In the genomic region with DNA sequence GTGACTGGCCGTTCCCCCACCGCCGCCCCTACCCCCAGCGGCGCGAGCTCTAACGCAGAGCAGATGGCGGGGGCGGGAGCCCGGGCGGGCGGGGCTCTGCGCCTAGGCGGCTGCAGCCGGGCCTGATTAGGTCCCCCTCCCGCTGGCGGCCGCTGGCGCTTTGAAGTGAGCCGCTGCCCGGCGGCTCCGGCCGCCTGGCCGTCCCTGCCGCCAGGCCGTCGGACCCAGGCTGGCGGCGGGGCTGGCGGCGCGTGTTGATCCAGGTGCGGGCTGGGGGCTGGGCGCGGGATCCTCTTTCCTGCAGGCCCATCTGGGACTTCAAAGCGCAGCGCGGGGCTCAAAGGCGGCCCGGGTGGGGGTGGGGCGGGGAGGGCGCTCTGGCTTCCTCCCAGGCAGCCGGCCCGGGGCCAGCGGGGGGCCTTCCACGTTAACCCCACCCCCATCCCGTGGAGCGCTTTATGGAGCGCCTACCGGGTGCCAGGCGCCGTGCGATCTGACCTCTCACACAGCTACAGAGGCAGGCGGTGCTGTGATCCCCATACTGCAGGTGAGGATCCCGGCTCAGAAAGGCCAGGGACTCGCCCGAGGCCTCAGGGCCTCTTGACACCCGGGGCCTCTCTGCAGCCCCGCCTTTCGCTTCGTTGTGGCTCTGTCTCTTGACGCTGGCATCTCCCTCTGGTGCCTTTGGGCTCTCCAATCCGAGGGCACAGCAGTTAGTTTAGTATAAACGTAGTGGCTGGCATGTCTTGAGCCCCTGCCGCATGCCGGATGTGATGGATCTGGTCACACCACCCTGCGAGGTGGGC, we compare ENCODE assay signal across 8 cellular contexts.
DNase-seq lines count a peak whose midpoint lies in the region; ATAC-seq and TF ChIP-seq lines count a peak whose summit lies in the region.

No MANE protein-coding gene starts in this region.

- no peak overlapping the region for H3K27ac ChIP-seq in RWPE2 (ENCODE audit: poor library complexity, severe bottlenecking)
- no peak overlapping the region for H3K27ac ChIP-seq in foreskin keratinocyte

- no peaks in the 10 kb centered on the region for H3K36me3 ChIP-seq in RWPE2 (ENCODE audit: low read depth)

- H3K4me3 ChIP-seq in RWPE2 (ENCODE audit: severe bottlenecking) = peak overlapping the region; percentile 16

- H3K27me3 ChIP-seq in RWPE2 (ENCODE audit: insufficient read depth, poor library complexity, severe bottlenecking) (no peaks in the 10 kb centered on the region), foreskin keratinocyte (peaks cover 13% of the 10 kb centered on the region)

- no peaks in the 10 kb centered on the region for H3K9me3 ChIP-seq in RWPE2 (ENCODE audit: severe bottlenecking)

- H3K4me1 ChIP-seq in RWPE2 (ENCODE audit: insufficient read depth, poor library complexity, severe bottlenecking) (no peaks in the 10 kb centered on the region), foreskin keratinocyte (no peaks in the 10 kb centered on the region)

- TF ChIP-seq CTCF in RWPE2 (IDR thresholded peaks at IDR 0.05; ENCODE audit: poor library complexity, severe bottlenecking) (no peak), foreskin keratinocyte (conservative IDR thresholded peaks at IDR 0.05) (no peak)

- ATAC-seq in RWPE2 (ENCODE audit: low read depth) (peak; percentile 47; the same call in 2 of the 3 replicates), foreskin keratinocyte (peak; percentile 51), HG03571 (IDR thresholded peaks at IDR 0.05; ENCODE audit: unreplicated experiment) (no peak), HG03378 (IDR thresholded peaks at IDR 0.05; ENCODE audit: unreplicated experiment) (no peak)

- DNase-seq in stimulated activated CD4-positive, alpha-beta T cell treated with anti-CD3 and anti-CD28 coated beads, Interleukin-15, amount 100 ng/mL, for 24 hours = peak; percentile 38
- no peak for DNase-seq in stimulated activated CD4-positive, alpha-beta T cell treated with anti-CD3 and anti-CD28 coated beads, Interleukin-4, amount 100 ng/mL, for 24 hours
- DNase-seq in RWPE2 (ENCODE audit: low spot score) (peak; percentile 42), foreskin keratinocyte (no peak), retina (peak; percentile 60), NCI-H2029 (lab: John Stamatoyannopoulos, UW) (no peak)

Comparison
In these comparisons a context has a peak if more than half of its experiments do, and no peak if none do; other contexts are left out.
1. DNase-seq: peak in stimulated activated CD4-positive, alpha-beta T cell treated with anti-CD3 and anti-CD28 coated beads, Interleukin-15, amount 100 ng/mL, for 24 hours (single experiment), RWPE2 (single experiment) and retina (single experiment); none in stimulated activated CD4-positive, alpha-beta T cell treated with anti-CD3 and anti-CD28 coated beads, Interleukin-4, amount 100 ng/mL, for 24 hours (single experiment), foreskin keratinocyte (0 of 2) and NCI-H2029 (single experiment).
2. ATAC-seq: peak in RWPE2 (single experiment) and foreskin keratinocyte (single experiment); none in HG03571 (single experiment) and HG03378 (single experiment).